28 cellular contexts compared by ENCODE assay signal in genomic region chr16:9058211-9058610, GRCh38.
"Had no signal": no experiment of that assay in that cellular context is flagged by ENCODE, and none has a peak within 500 bp of the region (broad histone marks: within the 10 kb centered on the region; RNA-seq: fewer than 3 reads in every experiment).

No MANE protein-coding gene starts in this region.

- H3K36me3 ChIP-seq: neural progenitor cell, right lobe of liver, sigmoid colon, stomach, thoracic aorta, thyroid gland, tibial nerve, upper lobe of left lung, vagina had no signal

- FAIRE-seq: small intestine, urothelium cell line had no signal

- H3K36me3 Mint-ChIP-seq: naive thymus-derived CD8-positive, alpha-beta T cell; natural killer cell treated with Interleukin-12 subunit alpha and Interleukin-12 subunit beta and Interleukin-15 and Interleukin-18, amount 100 ng/mL, for 72 hours; neural progenitor cell; stimulated activated effector memory CD8-positive, alpha-beta T cell treated with anti-CD3 and anti-CD28 coated beads, Interleukin-12 subunit alpha, Interleukin-12 subunit beta, amount 100 ng/mL, for 72 hours; stimulated activated naive B cell treated with anti-CD40 and anti-IgM and Interleukin-4, amounts not matched to agents 10 μg/mL and 1 μg/mL and 100 μg/mL, for 72 hours had no signal

- DNase-seq: naive thymus-derived CD8-positive, alpha-beta T cell; nephron progenitor cell; occipital lobe; psoas muscle; right cardiac atrium; right lobe of liver; sigmoid colon; small intestine; stimulated activated CD4-positive, alpha-beta T cell treated with anti-CD3 and anti-CD28 coated beads, Interleukin-15, amount 100 ng/mL, for 24 hours; stimulated activated CD4-positive, alpha-beta T cell treated with anti-CD3 and anti-CD28 coated beads, Interleukin-2, amount 100 ng/mL, for 24 hours; stimulated activated CD4-positive, alpha-beta T cell treated with anti-CD3 and anti-CD28 coated beads, Interleukin-2, amount 100 ng/mL, for 48 hours; stimulated activated CD4-positive, alpha-beta T cell treated with anti-CD3 and anti-CD28 coated beads, Interleukin-4, amount 100 ng/mL, for 24 hours; stimulated activated naive B cell treated with anti-CD40 and anti-IgM and Interleukin-4, amounts not matched to agents 10 μg/mL and 1 μg/mL and 100 μg/mL, for 72 hours; stimulated activated naive CD4-positive, alpha-beta T cell treated with Interleukin-2 at 50 U/mL for 16 hours; stomach; thyroid gland; trophoblast cell; upper lobe of left lung had no signal

- H3K9ac ChIP-seq: neural progenitor cell, parathyroid adenoma had no signal

- H3K4me3 Mint-ChIP-seq: naive thymus-derived CD8-positive, alpha-beta T cell; natural killer cell treated with Interleukin-12 subunit alpha and Interleukin-12 subunit beta and Interleukin-15 and Interleukin-18, amount 100 ng/mL, for 72 hours; nephron progenitor cell; neural progenitor cell; stimulated activated effector memory CD8-positive, alpha-beta T cell treated with anti-CD3 and anti-CD28 coated beads, Interleukin-12 subunit alpha, Interleukin-12 subunit beta, amount 100 ng/mL, for 72 hours; stimulated activated naive B cell treated with anti-CD40 and anti-IgM and Interleukin-4, amounts not matched to agents 10 μg/mL and 1 μg/mL and 100 μg/mL, for 72 hours; stimulated activated naive CD8-positive, alpha-beta T cell treated with anti-CD3 and anti-CD28 coated beads, Interleukin-15, Interleukin-2, amounts not matched to agents 100 ng/mL and 50 ng/mL, for 24 hours had no signal

- H2AFZ ChIP-seq: neural progenitor cell, parathyroid adenoma had no signal

- H3K79me2 ChIP-seq: parathyroid adenoma had no signal

- H3K27ac ChIP-seq: neural progenitor cell, parathyroid adenoma, psoas muscle, right lobe of liver, sigmoid colon, stomach, thoracic aorta, thyroid gland, tibial nerve, upper lobe of left lung, vagina had no signal

- H3K9me3 ChIP-seq: psoas muscle, right lobe of liver, sigmoid colon, stomach, thoracic aorta, thyroid gland, tibial nerve, upper lobe of left lung, vagina had no signal

- H3K4me3 ChIP-seq: neural progenitor cell, psoas muscle, right lobe of liver, sigmoid colon, stomach, thoracic aorta, thyroid gland, tibial nerve, upper lobe of left lung, vagina had no signal

- H3K27ac Mint-ChIP-seq: natural killer cell treated with Interleukin-12 subunit alpha and Interleukin-12 subunit beta and Interleukin-15 and Interleukin-18, amount 100 ng/mL, for 72 hours; nephron progenitor cell; neural progenitor cell; progenitor cell of endocrine pancreas; stimulated activated effector memory CD8-positive, alpha-beta T cell treated with anti-CD3 and anti-CD28 coated beads, Interleukin-12 subunit alpha, Interleukin-12 subunit beta, amount 100 ng/mL, for 72 hours; stimulated activated naive B cell treated with anti-CD40 and anti-IgM and Interleukin-4, amounts not matched to agents 10 μg/mL and 1 μg/mL and 100 μg/mL, for 72 hours; stimulated activated naive CD8-positive, alpha-beta T cell treated with anti-CD3 and anti-CD28 coated beads, Interleukin-15, Interleukin-2, amounts not matched to agents 100 ng/mL and 50 ng/mL, for 24 hours had no signal

- H3K27me3 Mint-ChIP-seq: natural killer cell treated with Interleukin-12 subunit alpha and Interleukin-12 subunit beta and Interleukin-15 and Interleukin-18, amount 100 ng/mL, for 72 hours had no signal

- H3K4me2 ChIP-seq: neural progenitor cell had no signal

- ATAC-seq: naive thymus-derived CD8-positive, alpha-beta T cell; natural killer cell treated with Interleukin-12 subunit alpha and Interleukin-12 subunit beta and Interleukin-15 and Interleukin-18, amount 100 ng/mL, for 72 hours; psoas muscle; right cardiac atrium; right lobe of liver; stimulated activated effector memory CD8-positive, alpha-beta T cell treated with anti-CD3 and anti-CD28 coated beads, Interleukin-12 subunit alpha, Interleukin-12 subunit beta, amount 100 ng/mL, for 72 hours; stimulated activated naive B cell treated with anti-CD40 and anti-IgM and Interleukin-4, amounts not matched to agents 10 μg/mL and 1 μg/mL and 100 μg/mL, for 72 hours had no signal

- H3K9me3 Mint-ChIP-seq: naive thymus-derived CD8-positive, alpha-beta T cell; natural killer cell treated with Interleukin-12 subunit alpha and Interleukin-12 subunit beta and Interleukin-15 and Interleukin-18, amount 100 ng/mL, for 72 hours; nephron progenitor cell; neural progenitor cell; stimulated activated effector memory CD8-positive, alpha-beta T cell treated with anti-CD3 and anti-CD28 coated beads, Interleukin-12 subunit alpha, Interleukin-12 subunit beta, amount 100 ng/mL, for 72 hours; stimulated activated naive B cell treated with anti-CD40 and anti-IgM and Interleukin-4, amounts not matched to agents 10 μg/mL and 1 μg/mL and 100 μg/mL, for 72 hours; stimulated activated naive CD8-positive, alpha-beta T cell treated with anti-CD3 and anti-CD28 coated beads, Interleukin-15, Interleukin-2, amounts not matched to agents 100 ng/mL and 50 ng/mL, for 24 hours had no signal

- H3K27me3 ChIP-seq: neural progenitor cell, right lobe of liver, sigmoid colon, thyroid gland, tibial nerve, upper lobe of left lung, vagina had no signal

- H3K4me1 ChIP-seq: neural progenitor cell, parathyroid adenoma, right lobe of liver, thyroid gland, vagina had no signal
